In genomic region chr19:40627486-40628279, GRCh38 we compare ENCODE assay signal across 29 cellular contexts. TPM values are rescaled to one million over a fixed set of nuclear protein-coding genes. Genes with fewer than 3 reads are reported as not detected.
DNase-seq lines count a peak whose midpoint lies in the region; ATAC-seq, FAIRE-seq and TF ChIP-seq lines count a peak whose summit lies in the region.
"Had no signal": no experiment of that assay in that cellular context is flagged by ENCODE, and none has a peak within 500 bp of the region (broad histone marks: within the 10 kb centered on the region; RNA-seq: fewer than 3 reads in every experiment).

No MANE protein-coding gene starts in this region.

- H4K20me1 ChIP-seq in GM23338 (replicated peaks; ENCODE audit: insufficient read depth): peaks cover 2% of the 10 kb centered on the region; the same call in 1 of the 2 replicates

- no peak overlapping the region for H3K4me3 ChIP-seq in A673 (ENCODE audit: low read depth, low read length, poor library complexity, severe bottlenecking)
- no peak overlapping the region for H3K4me3 ChIP-seq in GM23338
- no peak overlapping the region for H3K4me3 ChIP-seq in lower lobe of right lung
- H3K4me3 ChIP-seq: breast epithelium, SJSA1 had no signal

- peaks cover 25% of the 10 kb centered on the region for H3K27me3 Mint-ChIP-seq in GM23338 (ENCODE audit: insufficient read depth, low read depth, poor library complexity)
- no peaks in the 10 kb centered on the region for H3K27me3 Mint-ChIP-seq in activated T-helper 17 cell treated with anti-CD3 and anti-CD28 coated beads, Interleukin-2, amount 50 U/mL, for 72 hours
- H3K27me3 Mint-ChIP-seq: activated CD4-positive, alpha-beta memory T cell treated with anti-CD3 and anti-CD28 coated beads, Interleukin-2, amount 10 ng/mL, durations not matched to agents 7 days and 5 days; stimulated activated memory B cell treated with anti-CD40 and anti-IgM and Interleukin-4, amounts not matched to agents 10 μg/mL and 1 μg/mL and 100 μg/mL, for 72 hours; T-cell had no signal

- intact Hi-C loops in A673 (cut with micrococcal nuclease; ENCODE audit: unreplicated experiment): no loop called here
- intact Hi-C loops in lower lobe of right lung (cut with DNase I): no loop called here

- no peak for TF ChIP-seq CTCF in A673 (conservative IDR thresholded peaks at IDR 0.05; ENCODE audit: low read depth, low read length)
- TF ChIP-seq CTCF in GM23338 (conservative IDR thresholded peaks at IDR 0.05; ENCODE audit: low read depth in 2 of 2): no peak
- no peak for TF ChIP-seq CTCF in lower lobe of right lung (IDR thresholded peaks at IDR 0.05)

- H3K36me3 ChIP-seq in A673 (ENCODE audit: insufficient read depth, low read length, poor library complexity, severe bottlenecking) (peaks cover 54% of the 10 kb centered on the region), GM23338 (ENCODE audit: insufficient read depth) (0 out of 2 replicates have a peak, but pooled peaks cover 4% of the 10 kb centered on the region), lower lobe of right lung (peaks cover 72% of the 10 kb centered on the region)
- H3K36me3 ChIP-seq: breast epithelium had no signal

- no peak overlapping the region for H2AFZ ChIP-seq in GM23338

- H3K27me3 ChIP-seq in A673 (replicated peaks; ENCODE audit: insufficient read depth, low read depth, low read length, poor library complexity) (no peaks in the 10 kb centered on the region), GM23338 (ENCODE audit: insufficient read depth) (peaks cover under 1% of the 10 kb centered on the region; the same call in 1 of the 2 replicates), lower lobe of right lung (ENCODE audit: low read depth) (no peaks in the 10 kb centered on the region)
- H3K27me3 ChIP-seq: breast epithelium, SJSA1 had no signal

- CTCF ChIA-PET in A673 (lab: Charles Lee): no interaction called here

- peaks cover 41% of the 10 kb centered on the region for H3K4me1 Mint-ChIP-seq in GM23338
- H3K4me1 Mint-ChIP-seq in activated T-helper 17 cell treated with anti-CD3 and anti-CD28 coated beads, Interleukin-2, amount 50 U/mL, for 72 hours: peaks cover 20% of the 10 kb centered on the region
- H3K4me1 Mint-ChIP-seq: stimulated activated memory B cell treated with anti-CD40 and anti-IgM and Interleukin-4, amounts not matched to agents 10 μg/mL and 1 μg/mL and 100 μg/mL, for 72 hours had no signal

- H3F3A ChIP-seq in GM23338 (replicated peaks; ENCODE audit: low read depth): peaks cover 13% of the 10 kb centered on the region; the same call in 1 of the 2 replicates

- POLR2A ChIA-PET in A673 (lab: Charles Lee; ENCODE audit: low non-redundant PET): no interaction called here

- H3K9me3 Mint-ChIP-seq in GM23338: no peaks in the 10 kb centered on the region; the same call in 2 of the 3 replicates
- H3K9me3 Mint-ChIP-seq in activated T-helper 17 cell treated with anti-CD3 and anti-CD28 coated beads, Interleukin-2, amount 50 U/mL, for 72 hours: no peaks in the 10 kb centered on the region
- H3K9me3 Mint-ChIP-seq: activated CD4-positive, alpha-beta memory T cell treated with anti-CD3 and anti-CD28 coated beads, Interleukin-2, amount 10 ng/mL, durations not matched to agents 7 days and 5 days; activated naive CD4-positive, alpha-beta T cell treated with anti-CD3 and anti-CD28 coated beads, Interleukin-2, amount 10 ng/mL, durations not matched to agents 7 days and 5 days; mesothelial cell of epicardium; stimulated activated memory B cell treated with anti-CD40 and anti-IgM and Interleukin-4, amounts not matched to agents 10 μg/mL and 1 μg/mL and 100 μg/mL, for 72 hours; T-cell; type B pancreatic cell had no signal

- FAIRE-seq in frontal cortex (lab: Jason Lieb, UNC): no peak
- FAIRE-seq: endothelial cell of umbilical vein, GM12891, islet of Langerhans had no signal

- no peaks in the 10 kb centered on the region for H3K79me2 ChIP-seq in GM23338 (replicated peaks; ENCODE audit: insufficient read depth)

- H3K4me1 ChIP-seq in A673 (ENCODE audit: insufficient read depth, low read length, poor library complexity, severe bottlenecking): peaks cover 10% of the 10 kb centered on the region
- peaks cover 28% of the 10 kb centered on the region for H3K4me1 ChIP-seq in GM23338 (ENCODE audit: insufficient read depth)
- H3K4me1 ChIP-seq in lower lobe of right lung: no peaks in the 10 kb centered on the region
- H3K4me1 ChIP-seq: breast epithelium had no signal

- peaks cover 35% of the 10 kb centered on the region for H3K36me3 Mint-ChIP-seq in GM23338 (ENCODE audit: low read depth)
- H3K36me3 Mint-ChIP-seq in activated T-helper 17 cell treated with anti-CD3 and anti-CD28 coated beads, Interleukin-2, amount 50 U/mL, for 72 hours (ENCODE audit: low read depth): peaks cover 74% of the 10 kb centered on the region

- DNase-seq in A673 (ENCODE audit: low spot score) (no peak), GM23338 (ENCODE audit: low spot score) (peak; percentile 66), lower lobe of right lung (no peak), frontal cortex (ENCODE audit: low spot score in 2 of 2) (no peak)
- DNase-seq in activated CD4-positive, CD25-positive, alpha-beta regulatory T cell treated with anti-CD3 and anti-CD28 coated beads, Interleukin-2, amount 50 U/mL, for 72 hours: no peak
- DNase-seq: activated CD4-positive, alpha-beta memory T cell treated with anti-CD3 and anti-CD28 coated beads, Interleukin-2, amount 10 ng/mL, durations not matched to agents 7 days and 5 days; activated CD4-positive, CD25-positive, alpha-beta regulatory T cell; activated CD8-positive, alpha-beta memory T cell treated with anti-CD3 and anti-CD28 coated beads, Interleukin-2, amount 50 U/mL, for 4 hours; activated naive CD4-positive, alpha-beta T cell treated with anti-CD3 and anti-CD28 coated beads, Interleukin-2, amount 10 ng/mL, durations not matched to agents 7 days and 5 days; C1 segment of cervical spinal cord; DMS153; glutamatergic neuron; HCEC 1CT; KBM-7; NCI-H1092; NCI-H1694; nucleus accumbens; substantia nigra; T-cell had no signal

- ATAC-seq in GM23338 (peak; percentile 5; the same call in 2 of the 3 replicates), lower lobe of right lung (peak; percentile 3 to 11), HG03342 (IDR thresholded peaks at IDR 0.05; ENCODE audit: unreplicated experiment) (no peak)
- peak; percentile 37 for ATAC-seq in activated T-helper 17 cell treated with anti-CD3 and anti-CD28 coated beads, Interleukin-2, amount 50 U/mL, for 72 hours (replicated peaks)
- ATAC-seq: stimulated activated memory B cell treated with anti-CD40 and anti-IgM and Interleukin-4, amounts not matched to agents 10 μg/mL and 1 μg/mL and 100 μg/mL, for 72 hours; T-cell had no signal

- no TSS peak for BruUV-seq in A673 (replicated peaks; lab: Mats Ljungman, UMichigan)

- H3K9me3 ChIP-seq in A673 (ENCODE audit: low read depth, low read length, poor library complexity, severe bottlenecking) (no peaks in the 10 kb centered on the region), lower lobe of right lung (no peaks in the 10 kb centered on the region)
- H3K9me3 ChIP-seq: breast epithelium, SJSA1 had no signal

- 0 out of 2 replicates have a peak overlapping the region, but pooled peaks have one; percentile 0 for H3K27ac Mint-ChIP-seq in GM23338
- no peak overlapping the region for H3K27ac Mint-ChIP-seq in activated T-helper 17 cell treated with anti-CD3 and anti-CD28 coated beads, Interleukin-2, amount 50 U/mL, for 72 hours
- H3K27ac Mint-ChIP-seq: activated CD4-positive, alpha-beta memory T cell treated with anti-CD3 and anti-CD28 coated beads, Interleukin-2, amount 10 ng/mL, durations not matched to agents 7 days and 5 days; activated naive CD4-positive, alpha-beta T cell treated with anti-CD3 and anti-CD28 coated beads, Interleukin-2, amount 10 ng/mL, durations not matched to agents 7 days and 5 days; mesothelial cell of epicardium; stimulated activated memory B cell treated with anti-CD40 and anti-IgM and Interleukin-4, amounts not matched to agents 10 μg/mL and 1 μg/mL and 100 μg/mL, for 72 hours; T-cell; type B pancreatic cell had no signal

- no peak overlapping the region for H3K4me3 Mint-ChIP-seq in GM23338
- no peak overlapping the region for H3K4me3 Mint-ChIP-seq in activated T-helper 17 cell treated with anti-CD3 and anti-CD28 coated beads, Interleukin-2, amount 50 U/mL, for 72 hours
- H3K4me3 Mint-ChIP-seq: activated CD4-positive, alpha-beta memory T cell treated with anti-CD3 and anti-CD28 coated beads, Interleukin-2, amount 10 ng/mL, durations not matched to agents 7 days and 5 days; activated naive CD4-positive, alpha-beta T cell treated with anti-CD3 and anti-CD28 coated beads, Interleukin-2, amount 10 ng/mL, durations not matched to agents 7 days and 5 days; mesothelial cell of epicardium; stimulated activated memory B cell treated with anti-CD40 and anti-IgM and Interleukin-4, amounts not matched to agents 10 μg/mL and 1 μg/mL and 100 μg/mL, for 72 hours; T-cell; type B pancreatic cell had no signal

- no peak overlapping the region for H3K4me2 ChIP-seq in GM23338

- H3K27ac ChIP-seq in A673 (ENCODE audit: low read depth, low read length, poor library complexity, severe bottlenecking) (peak overlapping the region; percentile 8), GM23338 (ENCODE audit: low read depth) (no peak overlapping the region), lower lobe of right lung (no peak overlapping the region)
- H3K27ac ChIP-seq: breast epithelium, SJSA1 had no signal

- no peaks in the 10 kb centered on the region for H3K9me2 ChIP-seq in GM23338 (ENCODE audit: insufficient read depth)

RNA-seq across cellular contexts. Expression of gene LTBP4, which starts 26.5 kb away (rescaled TPM):
- total RNA-seq in A673 (2021) (139 and 178 TPM in 2 replicates), lower lobe of right lung (316 TPM), frontal cortex (25.3 TPM)
- 53.2 and 65.0 TPM in 2 replicates for total RNA-seq in GM23338 (2014; rRNA removed; shearing (Covaris generic))
- polyA plus RNA-seq in GM23338 (2016; fragmentation: Nextera tagmentation; extraction: Ambion mirVana): 48.4 and 50.3 TPM in 2 replicates
- total RNA-seq in activated T-helper 17 cell treated with anti-CD3 and anti-CD28 coated beads, Interleukin-2, amount 50 U/mL, for 72 hours: 100 to 1,000 TPM; 117 to 331 TPM

RNA-seq across cellular contexts. Expression of gene SHKBP1, which starts 51.0 kb away (rescaled TPM):
- 85.5 and 110 TPM in 2 replicates for total RNA-seq in A673 (2021)
- total RNA-seq in GM23338 (2014; rRNA removed; shearing (Covaris generic)): 60.0 and 63.2 TPM in 2 replicates
- polyA plus RNA-seq in GM23338 (2016; fragmentation: Nextera tagmentation; extraction: Ambion mirVana): 69.8 and 74.6 TPM in 2 replicates
- total RNA-seq in activated T-helper 17 cell treated with anti-CD3 and anti-CD28 coated beads, Interleukin-2, amount 50 U/mL, for 72 hours: 100 to 1,000 TPM; 113 to 126 TPM
- 91.2 TPM for total RNA-seq in lower lobe of right lung
- 1.6 TPM for total RNA-seq in frontal cortex

Comparison
In these comparisons a context has a peak if more than half of its experiments do, and no peak if none do; other contexts are left out.
1. RNA of gene SHKBP1, which starts 51.0 kb away (total RNA-seq): 113 to 126 TPM in activated T-helper 17 cell treated with anti-CD3 and anti-CD28 coated beads, Interleukin-2, amount 50 U/mL, for 72 hours, 91.2 TPM in lower lobe of right lung (single experiment), 85.5 to 110 TPM in A673 and 60.0 to 63.2 TPM in GM23338; 1.6 TPM in frontal cortex (single experiment); every median in the first group is over 10 times any median in the second.